Comparison of ENCODE assay signal across 1 cellular context in the genomic region with DNA sequence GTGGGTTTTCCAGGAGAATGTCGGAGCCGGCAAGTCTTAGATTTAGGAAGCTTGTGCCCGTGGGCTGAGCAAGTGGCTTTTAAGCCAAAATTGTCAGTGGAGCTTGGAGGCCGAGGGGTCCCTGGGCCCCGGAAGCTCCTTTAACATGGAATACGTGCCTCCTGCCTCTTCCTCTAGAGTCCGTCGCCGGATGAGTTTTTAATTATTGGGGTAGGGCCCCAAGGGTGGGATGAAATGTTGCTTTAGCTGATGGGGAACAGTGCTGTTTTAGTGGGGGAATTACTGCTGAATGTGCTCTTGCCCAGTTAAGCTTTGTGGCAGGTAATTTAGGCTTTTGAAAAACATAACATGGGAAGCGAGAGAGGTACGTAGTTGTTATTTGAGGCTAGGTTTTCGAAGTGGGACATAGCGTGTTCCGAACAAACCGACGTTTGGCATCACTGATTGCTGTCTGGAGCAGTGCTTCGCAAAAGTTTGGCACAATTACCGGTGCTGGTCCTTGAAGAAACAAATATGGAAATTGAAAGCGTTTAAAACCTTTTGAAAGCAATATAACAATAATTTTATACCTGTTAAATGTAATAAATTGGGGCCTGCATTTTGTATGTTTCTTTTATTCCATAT.
TF ChIP-seq lines count a peak whose summit lies in the region.

No MANE protein-coding gene starts in this region.

TF ChIP-seq in K562, 482 proteins besides CTCF, POLR2A, EP300 and RAD21 (continued from another document):
- TF ChIP-seq HMGXB4 (CRISPR knock-in tag; IDR thresholded peaks at IDR 0.05) (no peak), MCM7 (IDR thresholded peaks at IDR 0.05) (no peak), TRIM28 (IDR thresholded peaks at IDR 0.05) (no peak), CHAMP1 (IDR thresholded peaks at IDR 0.05) (no peak), DLX4 (CRISPR knock-in tag; IDR thresholded peaks at IDR 0.05) (no peak), CHD1 (IDR thresholded peaks at IDR 0.05; ENCODE audit: low read length) (peak; percentile 97), HNRNPK (IDR thresholded peaks at IDR 0.05; ENCODE audit: low read depth, low read length, poor library complexity, severe bottlenecking) (no peak), MAFF (IDR thresholded peaks at IDR 0.05; ENCODE audit: low read length) (no peak; the same call in 1 of the 2 replicates), SOX6 (IDR thresholded peaks at IDR 0.05) (no peak), ZNF384 (IDR thresholded peaks at IDR 0.05; ENCODE audit: low read depth, low read length) (no peak)
- TF ChIP-seq, protein P1, sequence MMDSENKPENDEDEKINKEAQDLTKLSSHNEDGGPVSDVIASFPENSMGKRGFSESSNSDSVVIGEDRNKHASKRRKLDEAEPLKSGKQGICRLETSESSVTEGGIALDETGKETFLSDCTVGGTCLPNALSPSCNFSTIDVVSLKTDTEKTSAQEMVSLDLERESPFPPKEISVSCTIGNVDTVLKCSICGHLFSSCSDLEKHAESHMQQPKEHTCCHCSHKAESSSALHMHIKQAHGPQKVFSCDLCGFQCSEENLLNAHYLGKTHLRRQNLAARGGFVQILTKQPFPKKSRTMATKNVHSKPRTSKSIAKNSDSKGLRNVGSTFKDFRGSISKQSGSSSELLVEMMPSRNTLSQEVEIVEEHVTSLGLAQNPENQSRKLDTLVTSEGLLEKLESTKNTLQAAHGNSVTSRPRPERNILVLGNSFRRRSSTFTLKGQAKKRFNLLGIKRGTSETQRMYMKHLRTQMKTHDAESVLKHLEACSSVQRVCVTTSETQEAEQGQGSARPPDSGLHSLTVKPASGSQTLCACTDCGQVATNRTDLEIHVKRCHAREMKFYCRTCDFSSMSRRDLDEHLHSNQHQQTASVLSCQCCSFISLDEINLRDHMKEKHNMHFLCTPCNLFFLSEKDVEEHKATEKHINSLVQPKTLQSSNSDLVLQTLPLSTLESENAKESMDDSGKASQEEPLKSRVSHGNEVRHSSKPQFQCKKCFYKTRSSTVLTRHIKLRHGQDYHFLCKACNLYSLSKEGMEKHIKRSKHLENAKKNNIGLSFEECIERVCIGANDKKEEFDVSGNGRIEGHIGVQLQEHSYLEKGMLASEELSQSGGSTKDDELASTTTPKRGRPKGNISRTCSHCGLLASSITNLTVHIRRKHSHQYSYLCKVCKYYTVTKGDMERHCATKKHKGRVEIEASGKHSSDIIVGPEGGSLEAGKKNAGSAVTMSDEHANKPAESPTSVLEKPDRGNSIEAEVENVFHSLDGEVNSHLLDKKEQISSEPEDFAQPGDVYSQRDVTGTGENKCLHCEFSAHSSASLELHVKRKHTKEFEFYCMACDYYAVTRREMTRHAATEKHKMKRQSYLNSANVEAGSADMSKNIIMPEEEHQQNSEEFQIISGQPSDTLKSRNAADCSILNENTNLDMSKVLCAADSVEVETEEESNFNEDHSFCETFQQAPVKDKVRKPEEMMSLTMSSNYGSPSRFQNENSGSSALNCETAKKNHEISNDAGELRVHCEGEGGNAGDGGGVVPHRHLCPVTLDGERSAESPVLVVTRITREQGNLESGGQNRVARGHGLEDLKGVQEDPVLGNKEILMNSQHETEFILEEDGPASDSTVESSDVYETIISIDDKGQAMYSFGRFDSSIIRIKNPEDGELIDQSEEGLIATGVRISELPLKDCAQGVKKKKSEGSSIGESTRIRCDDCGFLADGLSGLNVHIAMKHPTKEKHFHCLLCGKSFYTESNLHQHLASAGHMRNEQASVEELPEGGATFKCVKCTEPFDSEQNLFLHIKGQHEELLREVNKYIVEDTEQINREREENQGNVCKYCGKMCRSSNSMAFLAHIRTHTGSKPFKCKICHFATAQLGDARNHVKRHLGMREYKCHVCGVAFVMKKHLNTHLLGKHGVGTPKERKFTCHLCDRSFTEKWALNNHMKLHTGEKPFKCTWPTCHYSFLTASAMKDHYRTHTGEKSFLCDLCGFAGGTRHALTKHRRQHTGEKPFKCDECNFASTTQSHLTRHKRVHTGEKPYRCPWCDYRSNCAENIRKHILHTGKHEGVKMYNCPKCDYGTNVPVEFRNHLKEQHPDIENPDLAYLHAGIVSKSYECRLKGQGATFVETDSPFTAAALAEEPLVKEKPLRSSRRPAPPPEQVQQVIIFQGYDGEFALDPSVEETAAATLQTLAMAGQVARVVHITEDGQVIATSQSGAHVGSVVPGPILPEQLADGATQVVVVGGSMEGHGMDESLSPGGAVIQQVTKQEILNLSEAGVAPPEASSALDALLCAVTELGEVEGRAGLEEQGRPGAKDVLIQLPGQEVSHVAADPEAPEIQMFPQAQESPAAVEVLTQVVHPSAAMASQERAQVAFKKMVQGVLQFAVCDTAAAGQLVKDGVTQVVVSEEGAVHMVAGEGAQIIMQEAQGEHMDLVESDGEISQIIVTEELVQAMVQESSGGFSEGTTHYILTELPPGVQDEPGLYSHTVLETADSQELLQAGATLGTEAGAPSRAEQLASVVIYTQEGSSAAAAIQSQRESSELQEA (IDR thresholded peaks at IDR 0.05; ENCODE audit: low read depth), result no peak
